Comparison of ENCODE assay signal across 8 cellular contexts in genomic region chr2:171921970-171922229, GRCh38. TPM values are rescaled to one million over a fixed set of nuclear protein-coding genes. Genes with fewer than 3 reads are reported as not detected.
A peak's percentile ranks its signal among the peaks of the same experiment; 100 is the strongest.
DNase-seq lines count a peak whose midpoint lies in the region; ATAC-seq and TF ChIP-seq lines count a peak whose summit lies in the region.

No MANE protein-coding gene starts in this region.

- no peaks in the 10 kb centered on the region for H3K27me3 ChIP-seq in adipocyte (replicated peaks; ENCODE audit: control insufficient read depth, insufficient read depth, low read length)
- H3K27me3 ChIP-seq in right lobe of liver: no peaks in the 10 kb centered on the region
- no peaks in the 10 kb centered on the region for H3K27me3 ChIP-seq in upper lobe of left lung

- H3K36me3 Mint-ChIP-seq in activated naive CD4-positive, alpha-beta T cell treated with anti-CD3 and anti-CD28 coated beads for 36 hours (ENCODE audit: low read depth): peaks cover 21% of the 10 kb centered on the region

- TF ChIP-seq CTCF in right lobe of liver (IDR thresholded peaks at IDR 0.05) (no peak), upper lobe of left lung (IDR thresholded peaks at IDR 0.05) (no peak)

- peak overlapping the region; percentile 97 for H3K27ac Mint-ChIP-seq in activated naive CD4-positive, alpha-beta T cell treated with anti-CD3 and anti-CD28 coated beads for 36 hours

- H3K27ac ChIP-seq in right lobe of liver (peak overlapping the region in 2 of 3 donors; percentile 40 to 79), upper lobe of left lung (peak overlapping the region; percentile 92 to 97 (median 95))

- DNase-seq in activated naive CD4-positive, alpha-beta T cell treated with anti-CD3 and anti-CD28 coated beads for 36 hours: no peak
- no peak for DNase-seq in activated naive CD4-positive, alpha-beta T cell treated with Interleukin-2 at 50 U/mL for 16 hours
- DNase-seq in adipocyte (ENCODE audit: low read depth): no peak
- DNase-seq in right lobe of liver: no peak
- no peak for DNase-seq in upper lobe of left lung
- DNase-seq in inferior parietal cortex (ENCODE audit: extremely low spot score): no peak
- no peak for DNase-seq in posterior vena cava (ENCODE audit: low spot score)

- TF ChIP-seq EP300 in upper lobe of left lung (IDR thresholded peaks at IDR 0.05): no peak

- peak overlapping the region; percentile 88 for H3K4me3 Mint-ChIP-seq in activated naive CD4-positive, alpha-beta T cell treated with anti-CD3 and anti-CD28 coated beads for 36 hours

- no peaks in the 10 kb centered on the region for H3K9me3 Mint-ChIP-seq in activated naive CD4-positive, alpha-beta T cell treated with anti-CD3 and anti-CD28 coated beads for 36 hours

- H3K9me3 ChIP-seq in adipocyte (ENCODE audit: control insufficient read depth, low read length): no peaks in the 10 kb centered on the region
- H3K9me3 ChIP-seq in right lobe of liver: no peaks in the 10 kb centered on the region
- H3K9me3 ChIP-seq in upper lobe of left lung: no peaks in the 10 kb centered on the region

- TF ChIP-seq POLR2A in right lobe of liver (IDR thresholded peaks at IDR 0.05): no peak
- TF ChIP-seq POLR2A in upper lobe of left lung (IDR thresholded peaks at IDR 0.05): no peak

- H3K9ac ChIP-seq in adipocyte (ENCODE audit: low read length): peak overlapping the region; percentile 91

- H3K4me1 Mint-ChIP-seq in activated naive CD4-positive, alpha-beta T cell treated with anti-CD3 and anti-CD28 coated beads for 36 hours (ENCODE audit: low read depth): peaks cover 29% of the 10 kb centered on the region

- 19% methylated on average over 3 of the region's 5 CpGs for WGBS in right lobe of liver (ENCODE audit: insufficient coverage, low coverage, low lambda C conversion rate, missing lambda C conversion rate)
- WGBS in upper lobe of left lung, 2 donors: 11 to 19% methylated on average over 5 of the region's 5 CpGs

- H3K4me1 ChIP-seq in adipocyte (ENCODE audit: control insufficient read depth, insufficient read depth, low read length) (peaks cover 11% of the 10 kb centered on the region), right lobe of liver (peaks cover 0 to 9% (median 2%) of the 10 kb centered on the region in 4 donors), upper lobe of left lung (peaks cover 4 to 26% (median 20%) of the 10 kb centered on the region in 4 donors)

- ATAC-seq in right lobe of liver (no peak), upper lobe of left lung (ENCODE audit: low FRiP score in 2 of 2) (no peak), GM19452 (IDR thresholded peaks at IDR 0.05; ENCODE audit: unreplicated experiment) (no peak)

- H3K4me3 ChIP-seq in adipocyte (ENCODE audit: low read length) (peak overlapping the region; percentile 95), right lobe of liver (peak overlapping the region; percentile 82 to 84 (median 84)), upper lobe of left lung (peak overlapping the region; percentile 8 to 91 (median 89))

- intact Hi-C loops in activated naive CD4-positive, alpha-beta T cell treated with anti-CD3 and anti-CD28 coated beads for 36 hours (cut with micrococcal nuclease): loop anchor here (1.0 to 10.0 kb wide), 9 partner anchors 28 to 994 kb away; partner anchors contain the start of genes DCAF17, DLX2, DYNC1I2 and METAP1D
- intact Hi-C loops in right lobe of liver (cut with DNase I) (no loop called here), posterior vena cava (cut with DNase I) (no loop called here)

- CTCF ChIA-PET in activated naive CD4-positive, alpha-beta T cell treated with anti-CD3 and anti-CD28 coated beads for 36 hours (lab: Charles Lee): interaction anchor here (1.5 kb wide), 1 partner anchor 218 kb away, joined by 4 read pairs; no protein-coding TSS in a partner anchor

- no peaks in the 10 kb centered on the region for H3K27me3 Mint-ChIP-seq in activated naive CD4-positive, alpha-beta T cell treated with anti-CD3 and anti-CD28 coated beads for 36 hours (ENCODE audit: low read depth)

- H3K36me3 ChIP-seq in adipocyte (ENCODE audit: control insufficient read depth, insufficient read depth, low read length, severe bottlenecking): peaks cover 7% of the 10 kb centered on the region
- no peaks in the 10 kb centered on the region for H3K36me3 ChIP-seq in right lobe of liver
- peaks cover 0 to 11% (median 0%) of the 10 kb centered on the region in 4 donors for H3K36me3 ChIP-seq in upper lobe of left lung

RNA-seq across cellular contexts. Expression of gene HAT1, which starts 0.4 kb away (rescaled TPM):
- total RNA-seq in activated naive CD4-positive, alpha-beta T cell treated with anti-CD3 and anti-CD28 coated beads for 36 hours: 10 to 100 TPM; 74.6 to 77.2 TPM
- 10 to 100 TPM; 10.7 to 16.3 (median 13.4) TPM for total RNA-seq in right lobe of liver
- total RNA-seq in upper lobe of left lung: 10 to 100 TPM; 10.3 to 42.6 (median 25.7) TPM
- total RNA-seq in posterior vena cava: 10 to 100 TPM; 29.1 to 42.5 TPM

RNA-seq across cellular contexts. Expression of gene SLC25A12, which starts 27.9 kb away (rescaled TPM):
- total RNA-seq in activated naive CD4-positive, alpha-beta T cell treated with anti-CD3 and anti-CD28 coated beads for 36 hours: 10 to 100 TPM; 15.0 to 17.4 TPM
- total RNA-seq in right lobe of liver (1 to 10 TPM in 4 of 6 experiments, under 1 TPM in 2; 0.74 to 1.6 (median 1.1) TPM), upper lobe of left lung (10 to 100 TPM in 3 of 6 donors, 1 to 10 TPM in 3; 6.2 to 27.2 (median 11.3) TPM), posterior vena cava (10 to 100 TPM; 34.7 to 35.4 TPM)
